ENCODE assay signal across 28 cellular contexts in genomic region chr1:4086085-4086850, GRCh38.
"Had no signal": no experiment of that assay in that cellular context is flagged by ENCODE, and none has a peak within 500 bp of the region (broad histone marks: within the 10 kb centered on the region; RNA-seq: fewer than 3 reads in every experiment).

No MANE protein-coding gene starts in this region.

- DNase-seq: activated CD4-positive, alpha-beta memory T cell treated with anti-CD3 and anti-CD28 coated beads, Interleukin-2, amount 10 ng/mL, durations not matched to agents 7 days and 5 days; activated CD4-positive, alpha-beta T cell treated with anti-CD3 and anti-CD28 coated beads for 36 hours; activated CD4-positive, alpha-beta T cell treated with anti-CD3 and anti-CD28 coated beads, Interleukin-2, amount 50 U/mL, for 1 hour; activated CD4-positive, CD25-positive, alpha-beta regulatory T cell; activated gamma-delta T cell treated with Interleukin-2 at 50 U/mL for 16 hours; activated naive CD4-positive, alpha-beta T cell treated with anti-CD3 and anti-CD28 coated beads, Interleukin-2, amount 10 ng/mL, durations not matched to agents 7 days and 5 days; activated naive CD8-positive, alpha-beta T cell treated with anti-CD3 and anti-CD28 coated beads for 36 hours; activated T-cell treated with anti-CD3 and anti-CD28 coated beads for 4 hours; activated T-cell treated with anti-CD3 and anti-CD28 coated beads, Interleukin-2, amount 50 U/mL, for 48 hours; brain microvascular endothelial cell; NCI-H1092; NCI-H1417; NCI-H1930; NCI-H2171; NCI-H2227 treated with DMSO at 0.1 percent for 48 hours; NCI-H526; NCI-H774; NK-92 treated with Interleukin-12 subunit alpha and Interleukin-12 subunit beta, amount 100 ng/mL, for 24 hours; OCI-M1; Right ventricle myocardium superior; T-helper 17 cell; T-helper 9 cell had no signal

- H3K27me3 ChIP-seq: brain microvascular endothelial cell, cardiac muscle cell, SJSA1 had no signal

- H3K9ac ChIP-seq: KMS-11 had no signal

- H3K9me3 Mint-ChIP-seq: activated CD4-positive, alpha-beta memory T cell treated with anti-CD3 and anti-CD28 coated beads, Interleukin-2, amount 10 ng/mL, durations not matched to agents 7 days and 5 days; activated naive CD4-positive, alpha-beta T cell treated with anti-CD3 and anti-CD28 coated beads, Interleukin-2, amount 10 ng/mL, durations not matched to agents 7 days and 5 days; activated naive CD8-positive, alpha-beta T cell treated with anti-CD3 and anti-CD28 coated beads for 36 hours; activated T-helper 17 cell treated with anti-CD3 and anti-CD28 coated beads, Interleukin-2, amount 50 U/mL, for 72 hours had no signal

- H3K27ac ChIP-seq: brain microvascular endothelial cell, cardiac muscle cell, KMS-11, RWPE1, SJSA1 had no signal

- H3K4me3 Mint-ChIP-seq: activated CD4-positive, alpha-beta memory T cell treated with anti-CD3 and anti-CD28 coated beads, Interleukin-2, amount 10 ng/mL, durations not matched to agents 7 days and 5 days; activated CD4-positive, alpha-beta T cell treated with anti-CD3 and anti-CD28 coated beads for 36 hours; activated naive CD4-positive, alpha-beta T cell treated with anti-CD3 and anti-CD28 coated beads, Interleukin-2, amount 10 ng/mL, durations not matched to agents 7 days and 5 days; activated naive CD8-positive, alpha-beta T cell treated with anti-CD3 and anti-CD28 coated beads for 36 hours; activated T-helper 17 cell treated with anti-CD3 and anti-CD28 coated beads, Interleukin-2, amount 50 U/mL, for 72 hours; T-helper 17 cell had no signal

- H3K36me3 Mint-ChIP-seq: activated naive CD4-positive, alpha-beta T cell treated with anti-CD3 and anti-CD28 coated beads, Interleukin-2, amount 10 ng/mL, durations not matched to agents 7 days and 5 days; activated naive CD8-positive, alpha-beta T cell treated with anti-CD3 and anti-CD28 coated beads for 36 hours had no signal

- ATAC-seq: activated CD4-positive, alpha-beta T cell treated with anti-CD3 and anti-CD28 coated beads for 36 hours; activated T-helper 17 cell treated with anti-CD3 and anti-CD28 coated beads, Interleukin-2, amount 50 U/mL, for 72 hours; Panc1; T-helper 17 cell had no signal

- H3K4me1 ChIP-seq: SJSA1 had no signal

- H3K4me1 Mint-ChIP-seq: activated CD4-positive, alpha-beta memory T cell treated with anti-CD3 and anti-CD28 coated beads, Interleukin-2, amount 10 ng/mL, durations not matched to agents 7 days and 5 days; activated CD4-positive, alpha-beta T cell treated with anti-CD3 and anti-CD28 coated beads for 36 hours; activated naive CD4-positive, alpha-beta T cell treated with anti-CD3 and anti-CD28 coated beads, Interleukin-2, amount 10 ng/mL, durations not matched to agents 7 days and 5 days; activated naive CD8-positive, alpha-beta T cell treated with anti-CD3 and anti-CD28 coated beads for 36 hours; activated T-helper 17 cell treated with anti-CD3 and anti-CD28 coated beads, Interleukin-2, amount 50 U/mL, for 72 hours; T-helper 17 cell had no signal

- H3K4me3 ChIP-seq: cardiac muscle cell, SJSA1 had no signal

- H3K27ac Mint-ChIP-seq: activated CD4-positive, alpha-beta memory T cell treated with anti-CD3 and anti-CD28 coated beads, Interleukin-2, amount 10 ng/mL, durations not matched to agents 7 days and 5 days; activated CD4-positive, alpha-beta T cell treated with anti-CD3 and anti-CD28 coated beads for 36 hours; activated naive CD4-positive, alpha-beta T cell treated with anti-CD3 and anti-CD28 coated beads, Interleukin-2, amount 10 ng/mL, durations not matched to agents 7 days and 5 days; activated naive CD8-positive, alpha-beta T cell treated with anti-CD3 and anti-CD28 coated beads for 36 hours; activated T-helper 17 cell treated with anti-CD3 and anti-CD28 coated beads, Interleukin-2, amount 50 U/mL, for 72 hours; T-helper 17 cell had no signal

- H3K27me3 Mint-ChIP-seq: activated CD4-positive, alpha-beta memory T cell treated with anti-CD3 and anti-CD28 coated beads, Interleukin-2, amount 10 ng/mL, durations not matched to agents 7 days and 5 days; activated naive CD4-positive, alpha-beta T cell treated with anti-CD3 and anti-CD28 coated beads, Interleukin-2, amount 10 ng/mL, durations not matched to agents 7 days and 5 days had no signal

- H3K36me3 ChIP-seq: brain microvascular endothelial cell, cardiac muscle cell, SJSA1 had no signal

- H3K4me2 ChIP-seq: KMS-11 had no signal
